In the genomic region with DNA sequence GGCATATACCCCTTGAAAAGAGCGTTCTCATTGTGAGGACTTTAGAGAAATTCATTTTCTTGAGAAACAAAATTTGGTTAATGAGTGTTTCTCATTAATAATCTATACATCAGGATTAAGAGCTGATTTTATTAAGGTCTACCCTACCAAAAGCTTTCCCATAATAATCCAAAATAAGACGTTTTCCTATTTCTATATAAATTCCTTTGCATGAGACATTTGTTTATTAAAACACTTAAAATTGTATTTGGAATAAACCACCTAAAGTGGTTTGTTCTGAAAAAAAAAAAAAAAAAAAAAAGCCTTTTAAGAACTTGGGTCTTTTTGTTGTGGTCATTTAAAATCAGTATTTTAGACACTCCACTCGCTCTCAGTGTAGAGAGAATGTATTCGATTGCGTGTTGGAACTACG, we compare ENCODE assay signal across 8 cellular contexts. TPM values are rescaled to one million over a fixed set of nuclear protein-coding genes. Genes with fewer than 3 reads are reported as not detected.
DNase-seq lines count a peak whose midpoint lies in the region; ATAC-seq and TF ChIP-seq lines count a peak whose summit lies in the region.

No MANE protein-coding gene starts in this region.

- peaks cover 9% of the 10 kb centered on the region for H3K36me3 Mint-ChIP-seq in IgD-negative memory B cell
- H3K36me3 Mint-ChIP-seq in naive thymus-derived CD4-positive, alpha-beta T cell: peaks cover 10 to 20% (median 15%) of the 10 kb centered on the region in 5 donors

- peaks cover 42% of the 10 kb centered on the region for H3K27me3 Mint-ChIP-seq in IgD-negative memory B cell
- H3K27me3 Mint-ChIP-seq in naive thymus-derived CD4-positive, alpha-beta T cell: peaks cover 44 to 56% (median 47%) of the 10 kb centered on the region in 5 donors

- CTCF ChIA-PET in AG04450 (lab: Charles Lee): interaction anchor here (0.9 to 2.3 kb wide), 7 partner anchors 30 to 643 kb away, joined by 3 to 25 read pairs (median 5); no protein-coding TSS in a partner anchor
- CTCF ChIA-PET in naive thymus-derived CD4-positive, alpha-beta T cell (lab: Charles Lee): no interaction called here

- POLR2A ChIA-PET in AG04450 (lab: Yijun Ruan, JAX): interaction anchor here (0.6 kb wide), 1 partner anchor 10 kb away, joined by 5 read pairs; no protein-coding TSS in a partner anchor
- POLR2A ChIA-PET in naive thymus-derived CD4-positive, alpha-beta T cell (lab: Charles Lee): no interaction called here

- peaks cover 0 to 9% of the 10 kb centered on the region in 2 donors for H3K4me1 ChIP-seq in naive thymus-derived CD4-positive, alpha-beta T cell (ENCODE audit: control insufficient read depth in 2 of 2, insufficient read depth in 2 of 2, low read length in 2 of 2)

- TF ChIP-seq CTCF in AG04450 (IDR thresholded peaks at IDR 0.05; ENCODE audit: low read depth, low read length): no peak

- no peak overlapping the region for H3K27ac Mint-ChIP-seq in IgD-negative memory B cell
- no peak overlapping the region for H3K27ac Mint-ChIP-seq in naive thymus-derived CD4-positive, alpha-beta T cell

- intact Hi-C loops in naive thymus-derived CD4-positive, alpha-beta T cell (cut with micrococcal nuclease): loop anchor here (2.0 to 5.0 kb wide), 2 partner anchors 88 to 90 kb away; partner anchors contain the start of gene TDRD7 (in 1 of the 2)

- H3K4me3 Mint-ChIP-seq in IgD-negative memory B cell: peak overlapping the region; percentile 79 to 94 (median 87)
- H3K4me3 Mint-ChIP-seq in naive thymus-derived CD4-positive, alpha-beta T cell: peak overlapping the region; percentile 70 to 85 (median 76)

- peaks cover 9 to 16% (median 11%) of the 10 kb centered on the region in 3 donors for H3K4me1 Mint-ChIP-seq in IgD-negative memory B cell
- H3K4me1 Mint-ChIP-seq in naive thymus-derived CD4-positive, alpha-beta T cell: peaks cover 6 to 26% (median 16%) of the 10 kb centered on the region in 7 donors

- DNase-seq in AG04450 (ENCODE audit: low read depth, low spot score) (no peak), GM19240 (ENCODE audit: insufficient read length, low spot score) (no peak)
- DNase-seq in naive thymus-derived CD4-positive, alpha-beta T cell: no peak

- no peaks in the 10 kb centered on the region; the same call in 1 of the 2 replicates for H3K9me3 ChIP-seq in AG04450 (ENCODE audit: control insufficient read depth, insufficient read depth, low read length)
- no peaks in the 10 kb centered on the region for H3K9me3 ChIP-seq in naive thymus-derived CD4-positive, alpha-beta T cell (ENCODE audit: control insufficient read depth in 2 of 3, low read length in 3 of 3)

- H3K4me3 ChIP-seq in AG04450 (ENCODE audit: low read depth, low read length): peak overlapping the region; percentile 45
- H3K4me3 ChIP-seq in naive thymus-derived CD4-positive, alpha-beta T cell (ENCODE audit: low read length): no peak overlapping the region

- H3K27ac ChIP-seq in AG04450 (ENCODE audit: low read depth, low read length) (no peak overlapping the region), cingulate gyrus (ENCODE audit: low read depth, low read length) (peak overlapping the region; percentile 33)
- H3K27ac ChIP-seq in naive thymus-derived CD4-positive, alpha-beta T cell (ENCODE audit: low read depth, low read length): no peak overlapping the region

- ATAC-seq in naive thymus-derived CD4-positive, alpha-beta T cell: no peak
- ATAC-seq in HG03175 (IDR thresholded peaks at IDR 0.05; ENCODE audit: unreplicated experiment): no peak
- no peak for ATAC-seq in HG03095 (IDR thresholded peaks at IDR 0.05; ENCODE audit: unreplicated experiment)
- no peak for ATAC-seq in GM21360 (IDR thresholded peaks at IDR 0.05; ENCODE audit: unreplicated experiment)

- H3K9me3 Mint-ChIP-seq in IgD-negative memory B cell: peaks cover 0 to 6% (median 3%) of the 10 kb centered on the region in 3 donors
- peaks cover 0 to 11% (median 6%) of the 10 kb centered on the region in 11 donors for H3K9me3 Mint-ChIP-seq in naive thymus-derived CD4-positive, alpha-beta T cell

- peaks cover 52% of the 10 kb centered on the region for H3K27me3 ChIP-seq in AG04450 (ENCODE audit: control insufficient read depth, insufficient read depth, low read length)
- H3K27me3 ChIP-seq in naive thymus-derived CD4-positive, alpha-beta T cell (ENCODE audit: control insufficient read depth in 2 of 2, insufficient read depth in 2 of 2, low read length in 2 of 2): peaks cover 4 to 5% of the 10 kb centered on the region in 2 donors

- peaks cover 0 to 8% (median 0%) of the 10 kb centered on the region in 3 experiments for H3K36me3 ChIP-seq in naive thymus-derived CD4-positive, alpha-beta T cell (ENCODE audit: control insufficient read depth in 2 of 3, insufficient read depth in 3 of 3, low read length in 3 of 3)

RNA-seq across cellular contexts. Expression of gene TMOD1, which starts 0.7 kb away (rescaled TPM):
- polyA plus RNA-seq in AG04450 (2011; rRNA removed) (0.10 and 0.19 TPM in 2 replicates), IgD-negative memory B cell (2.8 TPM)
- polyA minus RNA-seq in AG04450 (2011; rRNA and poly(A)+ RNA removed): 0.22 and 0.41 TPM in 2 replicates
- total RNA-seq in naive thymus-derived CD4-positive, alpha-beta T cell: 1 to 10 TPM in 4 of 5 experiments, under 1 TPM in 1; 0.68 to 1.4 (median 1.1) TPM
- polyA plus RNA-seq in naive thymus-derived CD4-positive, alpha-beta T cell: 1 to 10 TPM in 1 of 2 donors, under 1 TPM in 1; 0.76 to 1.7 TPM
